ENCODE assay signal across 8 cellular contexts in the genomic region with DNA sequence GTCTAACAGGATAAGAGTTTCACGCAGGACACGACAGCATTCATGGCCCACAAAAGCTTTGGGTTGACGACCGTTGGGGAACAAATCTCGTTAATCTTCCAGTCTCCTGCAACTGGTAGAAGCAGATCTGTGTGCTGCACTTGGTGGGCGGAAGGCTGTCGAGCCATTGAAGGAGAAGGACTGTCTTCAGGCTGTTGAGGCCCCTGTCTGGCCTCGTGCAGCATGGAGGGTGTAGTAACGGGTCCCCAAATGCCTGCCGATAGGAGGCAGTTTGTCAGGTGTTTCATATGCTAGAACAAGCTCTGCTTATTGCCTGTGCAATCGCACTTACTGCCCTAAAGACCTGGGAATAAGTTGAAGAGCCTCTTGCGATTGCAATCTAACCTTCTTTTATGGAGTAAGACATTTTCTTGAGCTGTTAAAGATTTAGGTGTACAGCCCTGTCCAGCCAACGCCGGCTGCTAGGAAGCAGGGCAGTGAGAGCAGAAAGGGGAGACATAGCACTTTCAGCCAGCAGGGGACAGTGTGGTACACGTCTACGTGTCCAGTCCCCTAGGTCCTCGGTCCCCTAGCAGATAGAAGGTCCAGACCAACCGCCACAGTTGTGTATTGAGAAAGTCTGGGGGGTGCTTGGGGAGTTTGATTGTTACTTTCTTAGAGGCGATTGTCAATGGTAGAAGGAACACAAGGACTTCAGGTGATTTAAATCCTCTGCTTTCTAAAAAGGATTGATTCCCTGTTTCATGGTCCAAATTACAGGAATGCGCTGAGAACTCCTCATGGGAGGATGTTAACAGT.
DNase-seq lines count a peak whose midpoint lies in the region; TF ChIP-seq lines count a peak whose summit lies in the region.

No MANE protein-coding gene starts in this region.

- H3K36me3 ChIP-seq in SJCRH30 = no peaks in the 10 kb centered on the region

- H3K27ac ChIP-seq in SJCRH30 = no peak overlapping the region

- H3K4me3 ChIP-seq in SJCRH30 = no peak overlapping the region

- peaks cover 3% of the 10 kb centered on the region for H3K27me3 Mint-ChIP-seq in endothelial cell (ENCODE audit: unreplicated experiment)

- no peak overlapping the region for H3K27ac Mint-ChIP-seq in endothelial cell (ENCODE audit: unreplicated experiment)

- H3K4me1 ChIP-seq in SJCRH30 = no peaks in the 10 kb centered on the region

- H3K9me3 Mint-ChIP-seq in endothelial cell (ENCODE audit: unreplicated experiment) = no peaks in the 10 kb centered on the region

- 0 out of 2 replicates have a peak, but pooled peaks cover 9% of the 10 kb centered on the region for H3K27me3 ChIP-seq in SJCRH30

- H3K4me3 Mint-ChIP-seq in endothelial cell (ENCODE audit: unreplicated experiment) = no peak overlapping the region

- H3K36me3 Mint-ChIP-seq in endothelial cell (ENCODE audit: low read depth, unreplicated experiment) = no peaks in the 10 kb centered on the region

- peak; percentile 78 for TF ChIP-seq CTCF in endothelial cell (IDR thresholded peaks at IDR 0.05; ENCODE audit: unreplicated experiment)

- DNase-seq in DMS114 treated with DMSO at 0.1 percent for 48 hours (lab: John Stamatoyannopoulos, UW; ENCODE audit: unreplicated experiment) = peak; percentile 0
- peak; percentile 20 for DNase-seq in HK-2 (ENCODE audit: unreplicated experiment)
- peak; percentile 53 to 77 for DNase-seq in SJCRH30
- peak; percentile 79 for DNase-seq in endothelial cell (ENCODE audit: low spot score)
- peak; percentile 67 for DNase-seq in mucosa of gallbladder (ENCODE audit: low spot score)
- DNase-seq in T-helper 1 cell = no peak
- no peak for DNase-seq in NCI-H2171 (lab: John Stamatoyannopoulos, UW)
- no peak for DNase-seq in activated CD8-positive, alpha-beta memory T cell treated with anti-CD3 and anti-CD28 coated beads for 24 hours

- peaks cover 6% of the 10 kb centered on the region for H3K4me1 Mint-ChIP-seq in endothelial cell (ENCODE audit: unreplicated experiment)

- H3K9me3 ChIP-seq in SJCRH30 (replicated peaks) = no peaks in the 10 kb centered on the region

Comparison
In these comparisons a context has a peak if more than half of its experiments do, and no peak if none do; other contexts are left out.
1. DNase-seq: peak in DMS114 treated with DMSO at 0.1 percent for 48 hours (single experiment), HK-2 (single experiment), SJCRH30 (2 of 2), endothelial cell (single experiment) and mucosa of gallbladder (single experiment); none in T-helper 1 cell (0 of 5), NCI-H2171 (single experiment) and activated CD8-positive, alpha-beta memory T cell treated with anti-CD3 and anti-CD28 coated beads for 24 hours (single experiment).